In the genomic region with DNA sequence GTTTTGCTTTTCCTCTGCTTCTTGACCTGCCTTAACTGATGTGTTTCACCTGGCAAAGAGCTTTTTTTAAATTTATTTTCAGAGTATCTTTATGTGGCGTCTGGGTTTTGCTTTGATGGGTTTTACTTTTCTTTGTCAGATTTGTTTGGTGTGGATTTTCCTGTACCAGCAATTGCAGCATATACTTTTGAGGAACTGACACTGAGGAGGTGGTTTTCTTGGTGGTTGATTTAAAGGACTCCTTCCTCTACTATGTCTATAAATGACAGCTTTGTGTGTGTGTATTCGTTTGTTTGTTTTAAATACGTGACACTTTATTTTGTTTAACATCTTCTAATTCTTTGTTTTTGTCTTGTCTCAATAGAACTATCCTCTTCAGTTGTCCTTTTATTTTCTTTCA, we compare ENCODE assay signal across 13 cellular contexts.
DNase-seq lines count a peak whose midpoint lies in the region; ATAC-seq and TF ChIP-seq lines count a peak whose summit lies in the region.
"Had no signal": no experiment of that assay in that cellular context is flagged by ENCODE, and none has a peak within 500 bp of the region (broad histone marks: within the 10 kb centered on the region; RNA-seq: fewer than 3 reads in every experiment).

No MANE protein-coding gene starts in this region.

- H3K27me3 Mint-ChIP-seq in MCF 10A (ENCODE audit: insufficient read depth, unreplicated experiment): no peaks in the 10 kb centered on the region
- H3K27me3 Mint-ChIP-seq in activated CD4-positive, alpha-beta T cell treated with anti-CD3 and anti-CD28 coated beads for 36 hours: no peaks in the 10 kb centered on the region
- no peaks in the 10 kb centered on the region for H3K27me3 Mint-ChIP-seq in neural progenitor cell (ENCODE audit: insufficient read depth, low read depth)

- H3K4me3 Mint-ChIP-seq in MCF 10A (ENCODE audit: unreplicated experiment) (no peak overlapping the region), neural progenitor cell (no peak overlapping the region)
- no peak overlapping the region for H3K4me3 Mint-ChIP-seq in activated CD4-positive, alpha-beta T cell treated with anti-CD3 and anti-CD28 coated beads for 36 hours
- H3K4me3 Mint-ChIP-seq: T-helper 2 cell treated with Interferon-gamma antibody and Interleukin-4, amounts not matched to agents 5 μg/mL and 100 μg/mL, for 36 hours had no signal

- ATAC-seq in HG02610 (IDR thresholded peaks at IDR 0.05; ENCODE audit: unreplicated experiment) (peak; percentile 100), HG03354 (IDR thresholded peaks at IDR 0.05; ENCODE audit: poor library complexity, severe bottlenecking, unreplicated experiment) (peak; percentile 99)
- no peak for ATAC-seq in activated CD4-positive, alpha-beta T cell treated with anti-CD3 and anti-CD28 coated beads for 36 hours

- no peaks in the 10 kb centered on the region for H3K9me3 Mint-ChIP-seq in MCF 10A (ENCODE audit: unreplicated experiment)
- H3K9me3 Mint-ChIP-seq in activated CD4-positive, alpha-beta T cell treated with anti-CD3 and anti-CD28 coated beads for 36 hours (ENCODE audit: low read depth): no peaks in the 10 kb centered on the region
- no peaks in the 10 kb centered on the region for H3K9me3 Mint-ChIP-seq in neural progenitor cell
- H3K9me3 Mint-ChIP-seq: T-helper 2 cell treated with Interferon-gamma antibody and Interleukin-4, amounts not matched to agents 5 μg/mL and 100 μg/mL, for 36 hours had no signal

- no peak for TF ChIP-seq CTCF in MCF 10A (IDR thresholded peaks at IDR 0.05; ENCODE audit: unreplicated experiment)
- no peak for TF ChIP-seq CTCF in breast epithelium (IDR thresholded peaks at IDR 0.05)
- no peak for TF ChIP-seq CTCF in neural progenitor cell (IDR thresholded peaks at IDR 0.05)
- TF ChIP-seq CTCF in ovary (IDR thresholded peaks at IDR 0.05): no peak

- H3K27me3 ChIP-seq in breast epithelium (no peaks in the 10 kb centered on the region), neural progenitor cell (no peaks in the 10 kb centered on the region), ovary (no peaks in the 10 kb centered on the region)
- H3K27me3 ChIP-seq: ascending aorta had no signal

- H3K9me3 ChIP-seq in breast epithelium (no peaks in the 10 kb centered on the region), neural progenitor cell (ENCODE audit: low read depth) (no peaks in the 10 kb centered on the region), ovary (peaks cover 0 to 3% of the 10 kb centered on the region in 2 donors)
- H3K9me3 ChIP-seq: ascending aorta had no signal

- H3K27ac Mint-ChIP-seq in MCF 10A (ENCODE audit: low read depth, unreplicated experiment) (peak overlapping the region; percentile 10), neural progenitor cell (no peak overlapping the region)
- no peak overlapping the region for H3K27ac Mint-ChIP-seq in activated CD4-positive, alpha-beta T cell treated with anti-CD3 and anti-CD28 coated beads for 36 hours
- H3K27ac Mint-ChIP-seq: T-helper 2 cell treated with Interferon-gamma antibody and Interleukin-4, amounts not matched to agents 5 μg/mL and 100 μg/mL, for 36 hours had no signal

- no peaks in the 10 kb centered on the region for H3K36me3 ChIP-seq in breast epithelium
- H3K36me3 ChIP-seq in neural progenitor cell: no peaks in the 10 kb centered on the region
- H3K36me3 ChIP-seq in ovary: no peaks in the 10 kb centered on the region
- H3K36me3 ChIP-seq: ascending aorta had no signal

- POLR2A ChIA-PET in MCF 10A (lab: Yijun Ruan, JAX): no interaction called here
- POLR2A ChIA-PET in activated CD4-positive, alpha-beta T cell treated with anti-CD3 and anti-CD28 coated beads for 36 hours (lab: Charles Lee): no interaction called here

- no TSS peak for BruUV-seq in MCF 10A (replicated peaks; lab: Mats Ljungman, UMichigan)

- no peaks in the 10 kb centered on the region for H4K20me1 ChIP-seq in neural progenitor cell (ENCODE audit: low read depth)

- H3F3A ChIP-seq in neural progenitor cell (ENCODE audit: low read depth): no peaks in the 10 kb centered on the region

- H3K27ac ChIP-seq in breast epithelium: no peak overlapping the region
- no peak overlapping the region for H3K27ac ChIP-seq in neural progenitor cell
- no peak overlapping the region for H3K27ac ChIP-seq in ovary
- H3K27ac ChIP-seq: ascending aorta, HL-60, skin epidermis had no signal

- no peak overlapping the region for H2AFZ ChIP-seq in neural progenitor cell (replicated peaks)

- no peak overlapping the region for H3K4me3 ChIP-seq in breast epithelium
- H3K4me3 ChIP-seq in neural progenitor cell: no peak overlapping the region
- no peak overlapping the region for H3K4me3 ChIP-seq in ovary
- H3K4me3 ChIP-seq: ascending aorta, skin epidermis had no signal

- H3K36me3 Mint-ChIP-seq in MCF 10A (ENCODE audit: insufficient read depth, unreplicated experiment): no peaks in the 10 kb centered on the region
- no peaks in the 10 kb centered on the region for H3K36me3 Mint-ChIP-seq in activated CD4-positive, alpha-beta T cell treated with anti-CD3 and anti-CD28 coated beads for 36 hours (ENCODE audit: low read depth)
- peaks cover 2% of the 10 kb centered on the region for H3K36me3 Mint-ChIP-seq in neural progenitor cell

- DNase-seq in MCF 10A (ENCODE audit: unreplicated experiment) (no peak), breast epithelium (ENCODE audit: low spot score in 2 of 2) (no peak), neural progenitor cell (ENCODE audit: low spot score) (no peak), ovary (no peak)
- DNase-seq in activated CD4-positive, alpha-beta T cell treated with anti-CD3 and anti-CD28 coated beads for 36 hours: no peak
- DNase-seq in effector CD4-positive, alpha-beta T cell: no peak
- DNase-seq: NCI-H1092 treated with DMSO at 0.1 percent for 48 hours had no signal

- no peaks in the 10 kb centered on the region for H3K79me2 ChIP-seq in neural progenitor cell (ENCODE audit: low read depth)

- intact Hi-C loops in MCF 10A (cut with micrococcal nuclease): no loop called here
- intact Hi-C loops in breast epithelium (cut with DNase I; ENCODE audit: low total_unique reads): no loop called here
- intact Hi-C loops in activated CD4-positive, alpha-beta T cell treated with anti-CD3 and anti-CD28 coated beads for 36 hours (cut with DNase I, micrococcal nuclease): no loop called here
- intact Hi-C loops in ovary (cut with DNase I): no loop called here

- CTCF ChIA-PET in MCF 10A (lab: Yijun Ruan, JAX): interaction anchor here (0.6 kb wide), 1 partner anchor 1126 kb away, joined by 3 read pairs; a partner anchor contains a TSS
- CTCF ChIA-PET in activated CD4-positive, alpha-beta T cell treated with anti-CD3 and anti-CD28 coated beads for 36 hours (lab: Charles Lee): no interaction called here

- H3K4me2 ChIP-seq in neural progenitor cell: no peak overlapping the region

- no peak overlapping the region for H3K9ac ChIP-seq in neural progenitor cell

- no peaks in the 10 kb centered on the region for H3K4me1 Mint-ChIP-seq in MCF 10A (ENCODE audit: insufficient read depth, unreplicated experiment)
- no peaks in the 10 kb centered on the region for H3K4me1 Mint-ChIP-seq in activated CD4-positive, alpha-beta T cell treated with anti-CD3 and anti-CD28 coated beads for 36 hours
- H3K4me1 Mint-ChIP-seq in neural progenitor cell: no peaks in the 10 kb centered on the region

- H3K4me1 ChIP-seq in breast epithelium (no peaks in the 10 kb centered on the region), neural progenitor cell (no peaks in the 10 kb centered on the region), ovary (ENCODE audit: insufficient read depth) (no peaks in the 10 kb centered on the region)
- H3K4me1 ChIP-seq: ascending aorta had no signal

- 84 to 90% (median 84%) methylated on average over 3 of the region's 3 CpGs for WGBS in ovary, 3 donors

- TF ChIP-seq POLR2A in breast epithelium (IDR thresholded peaks at IDR 0.05) (no peak), ovary (IDR thresholded peaks at IDR 0.05) (no peak)

- TF ChIP-seq EP300 in ovary (IDR thresholded peaks at IDR 0.05): no peak
